In genomic region chr20:4962257-4962855, GRCh38 we compare ENCODE assay signal across 9 cellular contexts. TPM values are rescaled to one million over a fixed set of nuclear protein-coding genes. Genes with fewer than 3 reads are reported as not detected.
DNase-seq lines count a peak whose midpoint lies in the region; TF ChIP-seq lines count a peak whose summit lies in the region.
"Had no signal": no experiment of that assay in that cellular context is flagged by ENCODE, and none has a peak within 500 bp of the region (broad histone marks: within the 10 kb centered on the region; RNA-seq: fewer than 3 reads in every experiment).

No MANE protein-coding gene starts in this region.

- peak overlapping the region; percentile 1 for H3K4me3 Mint-ChIP-seq in activated CD4-positive, alpha-beta T cell treated with anti-CD3 and anti-CD28 coated beads, Interleukin-2, amount 10 ng/mL, durations not matched to agents 7 days and 5 days
- H3K4me3 Mint-ChIP-seq in endothelial cell (ENCODE audit: unreplicated experiment), result peak overlapping the region; percentile 39

- CTCF ChIA-PET in activated CD4-positive, alpha-beta T cell treated with anti-CD3 and anti-CD28 coated beads, Interleukin-2, amount 10 ng/mL, durations not matched to agents 7 days and 5 days (lab: Charles Lee), result interaction anchor here (1.0 to 1.2 kb wide), 2 partner anchors 11 to 18 kb away, joined by 3 to 8 read pairs; no protein-coding TSS in a partner anchor

- DNase-seq in SIG-M5 treated with dmso at 0.1 percent for 504 hours (lab: John Stamatoyannopoulos, UW; ENCODE audit: unreplicated experiment) (peak; percentile 41), SIG-M5 (lab: John Stamatoyannopoulos, UW) (no peak), endothelial cell (ENCODE audit: low spot score) (no peak), NCI-H82 (lab: John Stamatoyannopoulos, UW) (no peak), NCI-H82 treated with DMSO at 0.1 percent for 48 hours (lab: John Stamatoyannopoulos, UW; ENCODE audit: unreplicated experiment) (no peak), DMS 273 (lab: John Stamatoyannopoulos, UW; ENCODE audit: unreplicated experiment) (no peak)
- DNase-seq in activated CD4-positive, alpha-beta T cell treated with anti-CD3 and anti-CD28 coated beads, Interleukin-2, amount 10 ng/mL, durations not matched to agents 7 days and 5 days, result peak; percentile 59
- peak in 5 of 6 experiments; percentile 2 to 54 (median 35) for DNase-seq in stimulated activated naive CD4-positive, alpha-beta T cell (lab: John Stamatoyannopoulos, UW)
- DNase-seq: NCI-H446 had no signal

- no peaks in the 10 kb centered on the region for H3K27me3 Mint-ChIP-seq in activated CD4-positive, alpha-beta T cell treated with anti-CD3 and anti-CD28 coated beads, Interleukin-2, amount 10 ng/mL, durations not matched to agents 7 days and 5 days
- H3K27me3 Mint-ChIP-seq in endothelial cell (ENCODE audit: unreplicated experiment), result peaks cover 1% of the 10 kb centered on the region

- POLR2A ChIA-PET in activated CD4-positive, alpha-beta T cell treated with anti-CD3 and anti-CD28 coated beads, Interleukin-2, amount 10 ng/mL, durations not matched to agents 7 days and 5 days (lab: Charles Lee), result no interaction called here

- peaks cover 5% of the 10 kb centered on the region for H3K36me3 Mint-ChIP-seq in activated CD4-positive, alpha-beta T cell treated with anti-CD3 and anti-CD28 coated beads, Interleukin-2, amount 10 ng/mL, durations not matched to agents 7 days and 5 days (ENCODE audit: low read depth)
- H3K36me3 Mint-ChIP-seq in endothelial cell (ENCODE audit: low read depth, unreplicated experiment), result peaks cover 10% of the 10 kb centered on the region

- H3K27ac Mint-ChIP-seq in activated CD4-positive, alpha-beta T cell treated with anti-CD3 and anti-CD28 coated beads, Interleukin-2, amount 10 ng/mL, durations not matched to agents 7 days and 5 days, result peak overlapping the region; percentile 90
- H3K27ac Mint-ChIP-seq in endothelial cell (ENCODE audit: unreplicated experiment), result peak overlapping the region; percentile 33

- peaks cover 4% of the 10 kb centered on the region for H3K9me3 Mint-ChIP-seq in activated CD4-positive, alpha-beta T cell treated with anti-CD3 and anti-CD28 coated beads, Interleukin-2, amount 10 ng/mL, durations not matched to agents 7 days and 5 days
- H3K9me3 Mint-ChIP-seq in endothelial cell (ENCODE audit: unreplicated experiment), result no peaks in the 10 kb centered on the region

- peaks cover 30% of the 10 kb centered on the region for H3K4me1 Mint-ChIP-seq in activated CD4-positive, alpha-beta T cell treated with anti-CD3 and anti-CD28 coated beads, Interleukin-2, amount 10 ng/mL, durations not matched to agents 7 days and 5 days
- H3K4me1 Mint-ChIP-seq in endothelial cell (ENCODE audit: unreplicated experiment), result peaks cover 17% of the 10 kb centered on the region

- TF ChIP-seq CTCF in endothelial cell (IDR thresholded peaks at IDR 0.05; ENCODE audit: unreplicated experiment), result no peak

RNA-seq across cellular contexts. Expression of gene SLC23A2, which starts 39.0 kb away (rescaled TPM):
- 10 to 100 TPM; 18.1 to 20.6 TPM for total RNA-seq in activated CD4-positive, alpha-beta T cell treated with anti-CD3 and anti-CD28 coated beads, Interleukin-2, amount 10 ng/mL, durations not matched to agents 7 days and 5 days
- 71.3 TPM for total RNA-seq in endothelial cell (ENCODE audit: unreplicated experiment)

Comparison
In these comparisons a context has a peak if more than half of its experiments do, and no peak if none do; other contexts are left out.
1. DNase-seq: peak in SIG-M5 treated with dmso at 0.1 percent for 504 hours (single experiment), activated CD4-positive, alpha-beta T cell treated with anti-CD3 and anti-CD28 coated beads, Interleukin-2, amount 10 ng/mL, durations not matched to agents 7 days and 5 days (single experiment) and stimulated activated naive CD4-positive, alpha-beta T cell (5 of 6); none in SIG-M5 (single experiment), endothelial cell (single experiment), NCI-H82 (single experiment), NCI-H82 treated with DMSO at 0.1 percent for 48 hours (single experiment) and DMS 273 (single experiment).